In genomic region chr5:145141534-145141933, GRCh38 we compare ENCODE assay signal across 27 cellular contexts.
"Had no signal": no experiment of that assay in that cellular context is flagged by ENCODE, and none has a peak within 500 bp of the region (broad histone marks: within the 10 kb centered on the region; RNA-seq: fewer than 3 reads in every experiment).

No MANE protein-coding gene starts in this region.

- ATAC-seq: mucosa of descending colon; naive thymus-derived CD4-positive, alpha-beta T cell; natural killer cell treated with Interleukin-12 subunit alpha and Interleukin-12 subunit beta and Interleukin-15 and Interleukin-18, amount 100 ng/mL, for 72 hours; pancreas; right cardiac atrium; sciatic nerve; stimulated activated naive B cell treated with anti-CD40 and anti-IgM and Interleukin-4, amounts not matched to agents 10 μg/mL and 1 μg/mL and 100 μg/mL, for 72 hours; stimulated activated naive CD8-positive, alpha-beta T cell treated with anti-CD3 and anti-CD28 coated beads, Interleukin-15, Interleukin-2, amounts not matched to agents 100 U/mL and 50 U/mL, for 24 hours had no signal

- H3K4me1 ChIP-seq: left ventricle myocardium inferior, pancreas, prostate gland, stomach, testis, thyroid gland, transverse colon, upper lobe of left lung, vagina had no signal

- H3K36me3 ChIP-seq: left ventricle myocardium inferior, pancreas, prostate gland, stomach, thyroid gland, transverse colon, upper lobe of left lung, vagina had no signal

- DNase-seq: islet precursor cell; left ventricle myocardium inferior; midbrain; mucosa of descending colon; naive thymus-derived CD4-positive, alpha-beta T cell; nucleus accumbens; pancreas; posterior cingulate gyrus; retina; right cardiac atrium; stimulated activated CD4-positive, alpha-beta T cell treated with anti-CD3 and anti-CD28 coated beads, Interleukin-12 subunit alpha, Interleukin-12 subunit beta, amount 100 ng/mL, for 4 hours; stimulated activated CD4-positive, alpha-beta T cell treated with anti-CD3 and anti-CD28 coated beads, Interleukin-15, amount 100 ng/mL, for 24 hours; stimulated activated CD4-positive, alpha-beta T cell treated with anti-CD3 and anti-CD28 coated beads, Interleukin-2, amount 100 ng/mL, for 24 hours; stimulated activated CD4-positive, alpha-beta T cell treated with anti-CD3 and anti-CD28 coated beads, Interleukin-4, amount 100 ng/mL, for 1 hour; stimulated activated naive B cell treated with anti-CD40 and anti-IgM and Interleukin-4, amounts not matched to agents 10 μg/mL and 1 μg/mL and 100 μg/mL, for 72 hours; stimulated activated naive CD8-positive, alpha-beta T cell treated with anti-CD3 and anti-CD28 coated beads, Interleukin-15, Interleukin-2, amounts not matched to agents 100 U/mL and 50 U/mL, for 24 hours; stomach; testis; thyroid gland; transverse colon; upper lobe of left lung had no signal

- H3K27ac ChIP-seq: left ventricle myocardium inferior, pancreas, prostate gland, skin epidermis, stomach, testis, thyroid gland, transverse colon, upper lobe of left lung, vagina had no signal

- H3K27me3 ChIP-seq: pancreas, stomach, testis, thyroid gland, transverse colon, upper lobe of left lung, vagina had no signal

- H3K4me3 ChIP-seq: left ventricle myocardium inferior, lung, mucosa of descending colon, pancreas, prostate gland, skin epidermis, stomach, testis, thyroid gland, transverse colon, upper lobe of left lung, vagina had no signal
